In the genomic region with DNA sequence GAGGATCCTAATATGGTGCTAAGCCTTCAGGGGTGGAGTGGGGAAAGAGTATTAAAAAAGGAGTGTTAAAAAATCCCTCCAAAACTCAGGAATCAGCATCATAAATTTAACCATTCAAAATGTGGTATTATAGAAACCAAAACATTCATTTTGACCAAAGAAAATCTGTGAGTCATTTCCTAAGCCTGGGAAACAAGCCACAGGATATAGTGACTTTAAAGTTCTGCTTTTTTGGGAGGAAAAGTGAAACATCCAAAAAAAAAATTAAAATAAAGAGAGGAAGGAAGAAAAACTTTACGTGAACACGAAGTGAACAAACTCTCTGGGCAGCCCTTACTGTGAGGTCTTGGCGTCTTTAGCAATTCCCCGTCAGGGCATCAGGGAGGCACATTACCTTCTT, we compare ENCODE assay signal across 12 cellular contexts.
A peak's percentile ranks its signal among the peaks of the same experiment; 100 is the strongest.
DNase-seq lines count a peak whose midpoint lies in the region; ATAC-seq and TF ChIP-seq lines count a peak whose summit lies in the region.
"Had no signal": no experiment of that assay in that cellular context is flagged by ENCODE, and none has a peak within 500 bp of the region (broad histone marks: within the 10 kb centered on the region; RNA-seq: fewer than 3 reads in every experiment).

No MANE protein-coding gene starts in this region.

- no peak for TF ChIP-seq CTCF in type B pancreatic cell (conservative IDR thresholded peaks at IDR 0.05)
- TF ChIP-seq CTCF in uterus (IDR thresholded peaks at IDR 0.05), result no peak

- H3K27me3 ChIP-seq in uterus, result no peaks in the 10 kb centered on the region

- CTCF ChIA-PET in activated naive CD4-positive, alpha-beta T cell treated with anti-CD3 and anti-CD28 coated beads, Interleukin-2, amount 10 ng/mL, durations not matched to agents 7 days and 5 days (lab: Charles Lee), result interaction anchor here (1.1 to 2.0 kb wide), 2 partner anchors 8 to 11 kb away, joined by 3 to 6 read pairs; no protein-coding TSS in a partner anchor

- H3K36me3 ChIP-seq in uterus, result no peaks in the 10 kb centered on the region

- DNase-seq in activated naive CD4-positive, alpha-beta T cell treated with anti-CD3 and anti-CD28 coated beads, Interleukin-2, amount 10 ng/mL, durations not matched to agents 7 days and 5 days, result no peak
- peak; percentile 91 for DNase-seq in RPMI7951 (ENCODE audit: low read depth)
- DNase-seq in epithelial cell of prostate (ENCODE audit: low read depth, low spot score), result no peak
- no peak for DNase-seq in type B pancreatic cell (ENCODE audit: extremely low spot score, unreplicated experiment)
- DNase-seq in uterus, result no peak
- no peak for DNase-seq in GDM1 (lab: John Stamatoyannopoulos, UW)
- DNase-seq: left colon; NK-92 treated with Interleukin-12 subunit alpha and Interleukin-12 subunit beta, amount 100 ng/mL, for 24 hours; retina had no signal

- no peak for ATAC-seq in GM18870 (IDR thresholded peaks at IDR 0.05; ENCODE audit: unreplicated experiment)
- ATAC-seq: esophagus mucosa had no signal

- H3K27me3 Mint-ChIP-seq in activated naive CD4-positive, alpha-beta T cell treated with anti-CD3 and anti-CD28 coated beads, Interleukin-2, amount 50 U/mL, for 24 hours, result no peaks in the 10 kb centered on the region
- no peaks in the 10 kb centered on the region for H3K27me3 Mint-ChIP-seq in activated naive CD4-positive, alpha-beta T cell treated with anti-CD3 and anti-CD28 coated beads, Interleukin-2, amount 10 ng/mL, durations not matched to agents 7 days and 5 days
- no peaks in the 10 kb centered on the region for H3K27me3 Mint-ChIP-seq in type B pancreatic cell

- peak overlapping the region; percentile 87 for H3K27ac Mint-ChIP-seq in activated naive CD4-positive, alpha-beta T cell treated with anti-CD3 and anti-CD28 coated beads, Interleukin-2, amount 50 U/mL, for 24 hours
- H3K27ac Mint-ChIP-seq in activated naive CD4-positive, alpha-beta T cell treated with anti-CD3 and anti-CD28 coated beads, Interleukin-2, amount 10 ng/mL, durations not matched to agents 7 days and 5 days, result no peak overlapping the region
- H3K27ac Mint-ChIP-seq in type B pancreatic cell, result peak overlapping the region; percentile 56

- no peaks in the 10 kb centered on the region for H3K9me3 Mint-ChIP-seq in activated naive CD4-positive, alpha-beta T cell treated with anti-CD3 and anti-CD28 coated beads, Interleukin-2, amount 50 U/mL, for 24 hours
- no peaks in the 10 kb centered on the region for H3K9me3 Mint-ChIP-seq in activated naive CD4-positive, alpha-beta T cell treated with anti-CD3 and anti-CD28 coated beads, Interleukin-2, amount 10 ng/mL, durations not matched to agents 7 days and 5 days
- H3K9me3 Mint-ChIP-seq in type B pancreatic cell, result no peaks in the 10 kb centered on the region

- intact Hi-C loops in uterus (cut with DNase I; ENCODE audit: low total_unique reads), result no loop called here

- peaks cover 39% of the 10 kb centered on the region for H3K4me1 Mint-ChIP-seq in activated naive CD4-positive, alpha-beta T cell treated with anti-CD3 and anti-CD28 coated beads, Interleukin-2, amount 50 U/mL, for 24 hours
- H3K4me1 Mint-ChIP-seq in activated naive CD4-positive, alpha-beta T cell treated with anti-CD3 and anti-CD28 coated beads, Interleukin-2, amount 10 ng/mL, durations not matched to agents 7 days and 5 days, result peaks cover 75% of the 10 kb centered on the region
- peaks cover 21% of the 10 kb centered on the region for H3K4me1 Mint-ChIP-seq in type B pancreatic cell (ENCODE audit: unreplicated experiment)

- H3K4me3 Mint-ChIP-seq in activated naive CD4-positive, alpha-beta T cell treated with anti-CD3 and anti-CD28 coated beads, Interleukin-2, amount 50 U/mL, for 24 hours, result no peak overlapping the region
- H3K4me3 Mint-ChIP-seq in activated naive CD4-positive, alpha-beta T cell treated with anti-CD3 and anti-CD28 coated beads, Interleukin-2, amount 10 ng/mL, durations not matched to agents 7 days and 5 days, result no peak overlapping the region
- no peak overlapping the region for H3K4me3 Mint-ChIP-seq in type B pancreatic cell

- H3K27ac ChIP-seq in epithelial cell of prostate (peak overlapping the region; percentile 98), uterus (no peak overlapping the region)

- TF ChIP-seq POLR2A in uterus (IDR thresholded peaks at IDR 0.05), result no peak

- no peaks in the 10 kb centered on the region for H3K9me3 ChIP-seq in uterus

- H3K4me3 ChIP-seq in uterus, result no peak overlapping the region

- peaks cover 8% of the 10 kb centered on the region for H3K36me3 Mint-ChIP-seq in activated naive CD4-positive, alpha-beta T cell treated with anti-CD3 and anti-CD28 coated beads, Interleukin-2, amount 50 U/mL, for 24 hours
- H3K36me3 Mint-ChIP-seq in activated naive CD4-positive, alpha-beta T cell treated with anti-CD3 and anti-CD28 coated beads, Interleukin-2, amount 10 ng/mL, durations not matched to agents 7 days and 5 days, result peaks cover 68% of the 10 kb centered on the region
- H3K36me3 Mint-ChIP-seq in type B pancreatic cell, result peaks cover 6% of the 10 kb centered on the region

- H3K4me1 ChIP-seq in uterus, result no peaks in the 10 kb centered on the region
